In the genomic region with DNA sequence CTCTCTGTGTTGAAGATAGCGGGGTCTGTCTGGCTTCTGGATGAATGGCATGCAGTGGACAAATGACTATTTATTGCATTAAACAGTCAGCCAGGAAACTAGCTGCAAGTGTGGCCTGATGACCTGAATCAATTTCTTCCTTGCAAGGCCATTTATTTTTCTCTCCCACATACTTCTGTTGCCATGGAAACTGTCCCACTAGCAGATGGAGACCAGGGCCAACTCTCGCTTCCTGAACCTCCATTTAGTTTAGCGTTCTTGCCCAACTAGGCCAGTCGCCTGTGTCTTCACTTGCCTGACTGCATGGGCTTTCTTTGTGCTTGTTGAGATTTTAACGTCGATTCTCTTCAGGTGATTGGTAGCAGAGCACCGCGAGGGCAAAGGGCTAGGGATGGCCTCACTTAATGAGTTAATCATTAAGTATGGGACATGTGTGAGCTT, we compare ENCODE assay signal across 11 cellular contexts. TPM values are rescaled to one million over a fixed set of nuclear protein-coding genes. Genes with fewer than 3 reads are reported as not detected.
DNase-seq lines count a peak whose midpoint lies in the region; ATAC-seq and TF ChIP-seq lines count a peak whose summit lies in the region.
"Had no signal": no experiment of that assay in that cellular context is flagged by ENCODE, and none has a peak within 500 bp of the region (broad histone marks: within the 10 kb centered on the region; RNA-seq: fewer than 3 reads in every experiment).

No MANE protein-coding gene starts in this region.

- WGBS in upper lobe of left lung, 2 donors = 56 to 66% methylated on average over 8 of the region's 8 CpGs

- TF ChIP-seq CTCF in fibroblast of mammary gland (conservative IDR thresholded peaks at IDR 0.05; ENCODE audit: control insufficient read depth, insufficient read depth, low read depth, low read length) = no peak
- TF ChIP-seq CTCF in mucosa of descending colon (IDR thresholded peaks at IDR 0.05) = no peak
- no peak for TF ChIP-seq CTCF in upper lobe of left lung (IDR thresholded peaks at IDR 0.05)

- H3K4me3 Mint-ChIP-seq in CD8-positive, alpha-beta memory T cell = no peak overlapping the region
- no peak overlapping the region for H3K4me3 Mint-ChIP-seq in stimulated activated naive B cell treated with anti-CD40 and anti-IgM and Interleukin-4, amounts not matched to agents 10 μg/mL and 1 μg/mL and 100 μg/mL, for 72 hours
- H3K4me3 Mint-ChIP-seq: activated CD4-positive, alpha-beta T cell treated with anti-CD3 and anti-CD28 coated beads for 36 hours had no signal

- DNase-seq in DMS53 (lab: John Stamatoyannopoulos, UW) = peak; percentile 27
- no peak for DNase-seq in DMS53 treated with DMSO at 0.1 percent for 48 hours (lab: John Stamatoyannopoulos, UW; ENCODE audit: unreplicated experiment)
- DNase-seq in fibroblast of mammary gland (ENCODE audit: low read depth) = peak; percentile 82
- no peak for DNase-seq in mucosa of descending colon
- no peak for DNase-seq in upper lobe of left lung
- DNase-seq in CD8-positive, alpha-beta memory T cell = no peak
- no peak for DNase-seq in stimulated activated naive B cell treated with anti-CD40 and anti-IgM and Interleukin-4, amounts not matched to agents 10 μg/mL and 1 μg/mL and 100 μg/mL, for 72 hours
- DNase-seq: 8988T; activated CD4-positive, alpha-beta T cell treated with anti-CD3 and anti-CD28 coated beads for 36 hours; stimulated activated CD4-positive, alpha-beta T cell treated with anti-CD3 and anti-CD28 coated beads, Interleukin-2, amount 100 ng/mL, for 24 hours had no signal

- ATAC-seq in mucosa of descending colon (peak; percentile 30), upper lobe of left lung (ENCODE audit: low FRiP score in 2 of 2) (peak in 1 of 2 donors; percentile 22), HG02884 (IDR thresholded peaks at IDR 0.05; ENCODE audit: unreplicated experiment) (no peak)
- no peak for ATAC-seq in stimulated activated naive B cell treated with anti-CD40 and anti-IgM and Interleukin-4, amounts not matched to agents 10 μg/mL and 1 μg/mL and 100 μg/mL, for 72 hours (replicated peaks)
- ATAC-seq: activated CD4-positive, alpha-beta T cell treated with anti-CD3 and anti-CD28 coated beads for 36 hours had no signal

- POLR2A ChIA-PET in CD8-positive, alpha-beta memory T cell (lab: Charles Lee) = no interaction called here

- CTCF ChIA-PET in CD8-positive, alpha-beta memory T cell (lab: Charles Lee) = no interaction called here

- H3K4me1 ChIP-seq in mucosa of descending colon (ENCODE audit: low read depth) = no peaks in the 10 kb centered on the region
- peaks cover 53 to 73% (median 57%) of the 10 kb centered on the region in 4 donors for H3K4me1 ChIP-seq in upper lobe of left lung
- H3K4me1 ChIP-seq in CD8-positive, alpha-beta memory T cell (ENCODE audit: insufficient read depth, low read length) = no peaks in the 10 kb centered on the region

- H3K9me3 ChIP-seq in mucosa of descending colon (no peaks in the 10 kb centered on the region), upper lobe of left lung (no peaks in the 10 kb centered on the region)
- H3K9me3 ChIP-seq in CD8-positive, alpha-beta memory T cell (ENCODE audit: low read length) = no peaks in the 10 kb centered on the region

- H3K27ac ChIP-seq in upper lobe of left lung = peak overlapping the region; percentile 41 to 72 (median 48)
- no peak overlapping the region for H3K27ac ChIP-seq in CD8-positive, alpha-beta memory T cell (ENCODE audit: low read depth, low read length)

- no peaks in the 10 kb centered on the region for H3K27me3 ChIP-seq in upper lobe of left lung
- peaks cover 4% of the 10 kb centered on the region for H3K27me3 ChIP-seq in CD8-positive, alpha-beta memory T cell (ENCODE audit: insufficient read depth, low read length, poor library complexity, severe bottlenecking)

- H3K27me3 Mint-ChIP-seq in CD8-positive, alpha-beta memory T cell = no peaks in the 10 kb centered on the region
- H3K27me3 Mint-ChIP-seq in stimulated activated naive B cell treated with anti-CD40 and anti-IgM and Interleukin-4, amounts not matched to agents 10 μg/mL and 1 μg/mL and 100 μg/mL, for 72 hours = peaks cover 5 to 12% of the 10 kb centered on the region in 2 donors
- H3K27me3 Mint-ChIP-seq: activated CD4-positive, alpha-beta T cell treated with anti-CD3 and anti-CD28 coated beads for 36 hours had no signal

- no peak overlapping the region for H3K4me3 ChIP-seq in fibroblast of mammary gland (ENCODE audit: control insufficient read depth, low read depth, low read length)
- no peak overlapping the region for H3K4me3 ChIP-seq in mucosa of descending colon
- H3K4me3 ChIP-seq in upper lobe of left lung = no peak overlapping the region
- H3K4me3 ChIP-seq in CD8-positive, alpha-beta memory T cell (ENCODE audit: low read length) = no peak overlapping the region

- no peaks in the 10 kb centered on the region for H3K36me3 Mint-ChIP-seq in CD8-positive, alpha-beta memory T cell
- H3K36me3 Mint-ChIP-seq in stimulated activated naive B cell treated with anti-CD40 and anti-IgM and Interleukin-4, amounts not matched to agents 10 μg/mL and 1 μg/mL and 100 μg/mL, for 72 hours = no peaks in the 10 kb centered on the region

- H3K27ac Mint-ChIP-seq in CD8-positive, alpha-beta memory T cell = no peak overlapping the region
- no peak overlapping the region for H3K27ac Mint-ChIP-seq in stimulated activated naive B cell treated with anti-CD40 and anti-IgM and Interleukin-4, amounts not matched to agents 10 μg/mL and 1 μg/mL and 100 μg/mL, for 72 hours
- H3K27ac Mint-ChIP-seq: activated CD4-positive, alpha-beta T cell treated with anti-CD3 and anti-CD28 coated beads for 36 hours had no signal

- TF ChIP-seq POLR2A in upper lobe of left lung (IDR thresholded peaks at IDR 0.05) = no peak

- H3K36me3 ChIP-seq in mucosa of descending colon (ENCODE audit: low read depth) = no peaks in the 10 kb centered on the region
- H3K36me3 ChIP-seq in upper lobe of left lung = peaks cover 0 to 5% (median 0%) of the 10 kb centered on the region in 4 donors
- no peaks in the 10 kb centered on the region for H3K36me3 ChIP-seq in CD8-positive, alpha-beta memory T cell (ENCODE audit: insufficient read depth, low read length)

- TF ChIP-seq EP300 in upper lobe of left lung (IDR thresholded peaks at IDR 0.05) = no peak

- intact Hi-C loops in mucosa of descending colon (cut with DNase I, micrococcal nuclease) = no loop called here

- H3K9me3 Mint-ChIP-seq in CD8-positive, alpha-beta memory T cell = no peaks in the 10 kb centered on the region
- H3K9me3 Mint-ChIP-seq in stimulated activated naive B cell treated with anti-CD40 and anti-IgM and Interleukin-4, amounts not matched to agents 10 μg/mL and 1 μg/mL and 100 μg/mL, for 72 hours = peaks cover 0 to 4% of the 10 kb centered on the region in 2 donors

- no peaks in the 10 kb centered on the region for H3K4me1 Mint-ChIP-seq in CD8-positive, alpha-beta memory T cell
- H3K4me1 Mint-ChIP-seq in stimulated activated naive B cell treated with anti-CD40 and anti-IgM and Interleukin-4, amounts not matched to agents 10 μg/mL and 1 μg/mL and 100 μg/mL, for 72 hours = peaks cover 0 to 6% of the 10 kb centered on the region in 2 donors

RNA-seq across cellular contexts. Expression of a gene that starts 27.6 kb away (rescaled TPM):
- 1 to 10 TPM; 5.1 to 9.7 (median 7.2) TPM for total RNA-seq in mucosa of descending colon
- total RNA-seq in upper lobe of left lung = 100 to 1,000 TPM in 4 of 6 donors, 10 to 100 TPM in 2; 47.4 to 269 (median 118) TPM
- total RNA-seq in CD8-positive, alpha-beta memory T cell = 1 to 10 TPM; 2.0 to 2.6 TPM
- 0.83 TPM for polyA plus RNA-seq in CD8-positive, alpha-beta memory T cell

Comparison
In these comparisons a context has a peak if more than half of its experiments do, and no peak if none do; other contexts are left out.
1. DNase-seq: peak in DMS53 (single experiment) and fibroblast of mammary gland (single experiment); none in DMS53 treated with DMSO at 0.1 percent for 48 hours (single experiment), mucosa of descending colon (0 of 3), upper lobe of left lung (0 of 2), CD8-positive, alpha-beta memory T cell (0 of 5) and stimulated activated naive B cell treated with anti-CD40 and anti-IgM and Interleukin-4, amounts not matched to agents 10 μg/mL and 1 μg/mL and 100 μg/mL, for 72 hours (single experiment).
2. RNA of a gene that starts 27.6 kb away (total RNA-seq): 47.4 to 269 TPM in upper lobe of left lung; 5.1 to 9.7 TPM in mucosa of descending colon and 2.0 to 2.6 TPM in CD8-positive, alpha-beta memory T cell; every median in the first group is over 4 times any median in the second.